28 cellular contexts compared by ENCODE assay signal in the genomic region with DNA sequence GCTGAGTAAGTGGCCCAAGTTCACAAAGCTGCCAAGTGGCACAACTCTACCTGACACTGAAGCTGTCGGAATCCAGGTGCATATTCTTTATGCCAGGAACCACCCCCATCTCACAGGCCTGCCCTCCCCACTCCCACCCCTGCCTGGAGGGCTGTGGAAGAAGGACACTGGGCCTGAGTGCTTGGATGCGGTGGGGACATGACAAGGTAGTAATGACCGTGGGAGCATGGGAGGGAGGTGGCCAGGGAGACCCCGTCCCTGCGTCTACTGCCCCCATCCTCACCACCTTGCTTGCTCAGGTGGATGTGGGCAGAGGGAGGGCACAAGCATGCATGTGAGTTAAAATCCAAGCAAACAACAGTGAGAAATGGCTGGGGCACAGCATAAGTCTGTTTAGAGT. TPM values are rescaled to one million over a fixed set of nuclear protein-coding genes. Genes with fewer than 3 reads are reported as not detected.
"Had no signal": no experiment of that assay in that cellular context is flagged by ENCODE, and none has a peak within 500 bp of the region (broad histone marks: within the 10 kb centered on the region; RNA-seq: fewer than 3 reads in every experiment).

No MANE protein-coding gene starts in this region.

- DNase-seq: caudate nucleus; cerebellar nuclear complex; cortex of kidney; effector CD4-positive, alpha-beta T cell; foreskin keratinocyte; heart left ventricle; left cardiac atrium; left ventricle myocardium superior; lower lobe of right lung; mesendoderm; midbrain; naive thymus-derived CD4-positive, alpha-beta T cell; nephron progenitor cell; right lobe of liver; small intestine; stimulated activated CD4-positive, alpha-beta T cell treated with anti-CD3 and anti-CD28 coated beads, Interleukin-15, amount 100 ng/mL, for 24 hours; stimulated activated CD4-positive, alpha-beta T cell treated with anti-CD3 and anti-CD28 coated beads, Interleukin-2, amount 100 ng/mL, for 48 hours; stimulated activated naive B cell treated with anti-CD40 and anti-IgM and Interleukin-4, amounts not matched to agents 10 μg/mL and 1 μg/mL and 100 μg/mL, for 72 hours; substantia nigra; testis; tibial artery had no signal

- H3K9ac ChIP-seq: parathyroid adenoma had no signal

- H3K27me3 ChIP-seq: esophagus muscularis mucosa, gastroesophageal sphincter, heart left ventricle, hepatocyte, neutrophil, right lobe of liver, testis, tibial artery had no signal

- H3K9me3 ChIP-seq: esophagus muscularis mucosa, neutrophil, right lobe of liver, testis, tibial artery had no signal

- H3K4me3 Mint-ChIP-seq: naive thymus-derived CD4-positive, alpha-beta T cell; stimulated activated naive B cell treated with anti-CD40 and anti-IgM and Interleukin-4, amounts not matched to agents 10 μg/mL and 1 μg/mL and 100 μg/mL, for 72 hours; type B pancreatic cell had no signal

- ATAC-seq: foreskin keratinocyte; gastroesophageal sphincter; lower lobe of right lung; naive thymus-derived CD4-positive, alpha-beta T cell; right lobe of liver; stimulated activated naive B cell treated with anti-CD40 and anti-IgM and Interleukin-4, amounts not matched to agents 10 μg/mL and 1 μg/mL and 100 μg/mL, for 72 hours had no signal

- H3K27ac ChIP-seq: esophagus muscularis mucosa, foreskin keratinocyte, gastroesophageal sphincter, hepatocyte, lower lobe of right lung, neutrophil, parathyroid adenoma, right lobe of liver, testis, tibial artery had no signal

- H3K4me2 ChIP-seq: hepatocyte had no signal

- H3K27ac Mint-ChIP-seq: naive thymus-derived CD4-positive, alpha-beta T cell; progenitor cell of endocrine pancreas; stimulated activated naive B cell treated with anti-CD40 and anti-IgM and Interleukin-4, amounts not matched to agents 10 μg/mL and 1 μg/mL and 100 μg/mL, for 72 hours; type B pancreatic cell had no signal

- H3K4me1 Mint-ChIP-seq: naive thymus-derived CD4-positive, alpha-beta T cell; stimulated activated naive B cell treated with anti-CD40 and anti-IgM and Interleukin-4, amounts not matched to agents 10 μg/mL and 1 μg/mL and 100 μg/mL, for 72 hours had no signal

- H3K4me1 ChIP-seq: foreskin keratinocyte, lower lobe of right lung had no signal

- H2AFZ ChIP-seq: hepatocyte, parathyroid adenoma had no signal

- H3K36me3 ChIP-seq: lower lobe of right lung, neutrophil, right lobe of liver had no signal

- H3K4me3 ChIP-seq: esophagus muscularis mucosa, gastroesophageal sphincter, heart left ventricle, hepatocyte, lower lobe of right lung, right lobe of liver, testis, tibial artery had no signal

RNA-seq across cellular contexts. Expression of a gene that starts 57.8 kb away (rescaled TPM):
- total RNA-seq: foreskin keratinocyte had no signal
- polyA plus RNA-seq: foreskin keratinocyte; naive thymus-derived CD4-positive, alpha-beta T cell had no signal
